Comparison of ENCODE assay signal across 8 cellular contexts in genomic region chr7:4683043-4683883, GRCh38. TPM values are rescaled to one million over a fixed set of nuclear protein-coding genes. Genes with fewer than 3 reads are reported as not detected.
DNase-seq lines count a peak whose midpoint lies in the region; TF ChIP-seq lines count a peak whose summit lies in the region.

No MANE protein-coding gene starts in this region.

- H4K20me1 ChIP-seq in mammary epithelial cell (ENCODE audit: insufficient read depth, low read length) = no peaks in the 10 kb centered on the region

- in situ Hi-C loops in mammary epithelial cell (cut with MboI; ENCODE audit: low sequenced_read_pairs in 2 of 2) = loop anchor here in 1 of 2 donors (10.0 kb wide), 1 partner anchor 62 kb away; no protein-coding TSS in a partner anchor

- dilution Hi-C loops in mammary epithelial cell (cut with HindIII; ENCODE audit: low sequenced_read_pairs) = no loop called here

- H3K27ac ChIP-seq in SK-N-MC (peak overlapping the region; percentile 79), mammary epithelial cell (ENCODE audit: insufficient read depth, low read depth, low read length) (peak overlapping the region; percentile 94), subcutaneous abdominal adipose tissue (ENCODE audit: low read depth, low read length) (peak overlapping the region; percentile 96)

- peaks cover 59% of the 10 kb centered on the region for H3K79me2 ChIP-seq in mammary epithelial cell (ENCODE audit: insufficient read depth, low read length)

- BruUV-seq in mammary epithelial cell (replicated peaks; lab: Mats Ljungman, UMichigan) = no TSS peak

- TF ChIP-seq CTCF in GM12875 (IDR thresholded peaks at IDR 0.05; ENCODE audit: borderline replicate concordance, insufficient read depth, low read depth, low read length) (no peak), mammary epithelial cell (conservative IDR thresholded peaks at IDR 0.05 in 1 of 2, IDR thresholded peaks at IDR 0.05 in 1 of 2; ENCODE audit: extremely low read depth in 1 of 2, insufficient read depth in 1 of 2, low read depth in 1 of 2, low read length in 2 of 2) (no peak), lower leg skin (IDR thresholded peaks at IDR 0.05) (no peak)

- no peaks in the 10 kb centered on the region for H3K9me3 ChIP-seq in SK-N-MC (ENCODE audit: low read depth, low read length)
- no peaks in the 10 kb centered on the region for H3K9me3 ChIP-seq in mammary epithelial cell (replicated peaks; ENCODE audit: insufficient read depth, low read length)
- H3K9me3 ChIP-seq in subcutaneous abdominal adipose tissue (ENCODE audit: control insufficient read depth in 5 of 5, low read length in 5 of 5) = peaks cover 0 to 3% (median 0%) of the 10 kb centered on the region in 5 donors

- CTCF ChIA-PET in mammary epithelial cell (lab: Charles Lee; ENCODE audit: low non-redundant PET) = no interaction called here

- no peak for DNase-seq in SK-N-MC (ENCODE audit: low read depth, low spot score)
- peak; percentile 52 for DNase-seq in mammary epithelial cell
- peak in 1 of 2 donors; percentile 91 for DNase-seq in lower leg skin (ENCODE audit: low spot score in 2 of 2)
- no peak for DNase-seq in germinal center (ENCODE audit: low spot score)
- no peak for DNase-seq in SW 1271 (lab: John Stamatoyannopoulos, UW)
- no peak for DNase-seq in NCI-H510A treated with DMSO at 0.1 percent for 48 hours (lab: John Stamatoyannopoulos, UW)

- peak overlapping the region; percentile 39 for H2AFZ ChIP-seq in mammary epithelial cell (ENCODE audit: low read depth, low read length)

- H3K9ac ChIP-seq in SK-N-MC (ENCODE audit: insufficient read length) (peak overlapping the region; percentile 97), mammary epithelial cell (ENCODE audit: insufficient read depth, low read length) (peak overlapping the region; percentile 96), subcutaneous abdominal adipose tissue (ENCODE audit: low read length in 5 of 5) (peak overlapping the region; percentile 84 to 96 (median 92))

- intact Hi-C loops in mammary epithelial cell (cut with micrococcal nuclease) (loop anchor here (2.0 kb wide), 1 partner anchor 72 kb away; no protein-coding TSS in a partner anchor), lower leg skin (cut with DNase I; ENCODE audit: low total_unique reads) (loop anchor here (5.0 kb wide), 2 partner anchors 41 to 69 kb away; no protein-coding TSS in a partner anchor)

- TF ChIP-seq POLR2A in lower leg skin (IDR thresholded peaks at IDR 0.05) = no peak

- H3K4me2 ChIP-seq in mammary epithelial cell (ENCODE audit: insufficient read depth, low read depth, low read length) = peak overlapping the region; percentile 98

- H3K27me3 ChIP-seq in mammary epithelial cell (ENCODE audit: insufficient read depth, low read length) (no peaks in the 10 kb centered on the region), subcutaneous abdominal adipose tissue (ENCODE audit: control insufficient read depth in 5 of 5, insufficient read depth in 4 of 5, low read length in 5 of 5) (no peaks in the 10 kb centered on the region)

- H3K36me3 ChIP-seq in SK-N-MC (ENCODE audit: insufficient read depth, low read length) = peaks cover 19% of the 10 kb centered on the region
- H3K36me3 ChIP-seq in mammary epithelial cell (ENCODE audit: insufficient read depth, low read length) = no peaks in the 10 kb centered on the region
- no peaks in the 10 kb centered on the region for H3K36me3 ChIP-seq in subcutaneous abdominal adipose tissue (ENCODE audit: control insufficient read depth in 5 of 5, insufficient read depth in 5 of 5, low read length in 5 of 5)

- H3K4me3 ChIP-seq in GM12875 (ENCODE audit: low read depth, low read length) = peak overlapping the region; percentile 89
- H3K4me3 ChIP-seq in SK-N-MC = peak overlapping the region; percentile 92
- H3K4me3 ChIP-seq in mammary epithelial cell (replicated peaks in 1 of 3; ENCODE audit: insufficient read depth in 1 of 3, low read depth in 2 of 3, low read length in 3 of 3) = peak overlapping the region; percentile 87 to 94 (median 92)
- H3K4me3 ChIP-seq in lower leg skin (ENCODE audit: low read depth, poor library complexity, severe bottlenecking) = peak overlapping the region; percentile 71
- peak overlapping the region; percentile 67 to 92 (median 86) for H3K4me3 ChIP-seq in subcutaneous abdominal adipose tissue (ENCODE audit: low read depth in 1 of 5, low read length in 5 of 5)

- peaks cover 26% of the 10 kb centered on the region for H3K4me1 ChIP-seq in mammary epithelial cell (ENCODE audit: insufficient read depth, low read length)
- peaks cover 0 to 34% (median 27%) of the 10 kb centered on the region in 5 donors for H3K4me1 ChIP-seq in subcutaneous abdominal adipose tissue (ENCODE audit: control insufficient read depth in 5 of 5, insufficient read depth in 5 of 5, low read length in 5 of 5)

- WGBS in mammary epithelial cell (ENCODE audit: low coverage, missing lambda C conversion rate) = 9% methylated on average over 9 of the region's 23 CpGs
- WGBS in lower leg skin, 2 donors = 2 to 3% methylated on average over 19 to 23 of the region's 23 CpGs

RNA-seq across cellular contexts. Expression of gene FOXK1, which starts 1.2 kb away (rescaled TPM):
- total RNA-seq in mammary epithelial cell (10 to 100 TPM; 32.7 to 48.2 TPM), lower leg skin (10 to 100 TPM; 22.0 to 41.3 (median 30.3) TPM)
- 10.2 TPM for polyA plus RNA-seq in mammary epithelial cell
- 46.5 TPM for polyA minus RNA-seq in mammary epithelial cell
